17 cellular contexts compared by ENCODE assay signal in genomic region chr19:28794301-28794700, GRCh38.
DNase-seq lines count a peak whose midpoint lies in the region; ATAC-seq and TF ChIP-seq lines count a peak whose summit lies in the region.
"Had no signal": no experiment of that assay in that cellular context is flagged by ENCODE, and none has a peak within 500 bp of the region (broad histone marks: within the 10 kb centered on the region; RNA-seq: fewer than 3 reads in every experiment).

No MANE protein-coding gene starts in this region.

- H3K27me3 ChIP-seq in HUES6 (ENCODE audit: control insufficient read depth, insufficient read depth, low read length), result peaks cover 40% of the 10 kb centered on the region
- H3K27me3 ChIP-seq in heart left ventricle, result peaks cover 0 to 31% (median 6%) of the 10 kb centered on the region in 9 donors
- H3K27me3 ChIP-seq in parathyroid adenoma (ENCODE audit: control insufficient read depth, insufficient read depth, low read length), result no peaks in the 10 kb centered on the region
- H3K27me3 ChIP-seq in aorta (ENCODE audit: control insufficient read depth in 1 of 2, insufficient read depth in 2 of 2, low read length in 1 of 2), result no peaks in the 10 kb centered on the region
- H3K27me3 ChIP-seq in psoas muscle (ENCODE audit: insufficient read depth in 3 of 3, low read length in 2 of 3), result peaks cover 8 to 54% (median 11%) of the 10 kb centered on the region in 3 donors

- peak; percentile 52 for DNase-seq in NCI-H345 treated with DMSO at 0.1 percent for 48 hours (lab: John Stamatoyannopoulos, UW; ENCODE audit: unreplicated experiment)
- DNase-seq in heart left ventricle, result no peak
- DNase-seq in aorta, result no peak
- DNase-seq in psoas muscle, result no peak
- no peak for DNase-seq in dermis blood vessel endothelial cell
- DNase-seq: activated CD4-positive, CD25-positive, alpha-beta regulatory T cell treated with anti-CD3 and anti-CD28 coated beads, Interleukin-2, amount 50 U/mL, for 72 hours; activated naive CD8-positive, alpha-beta T cell treated with anti-CD3 and anti-CD28 coated beads, Interleukin-2, amount 50 U/mL, for 24 hours; C1 segment of cervical spinal cord; central memory CD4-positive, alpha-beta T cell; DMS153; foreskin keratinocyte; NCI-H1694; NCI-H748 treated with DMSO at 0.1 percent for 48 hours; stimulated activated CD4-positive, alpha-beta T cell treated with anti-CD3 and anti-CD28 coated beads, Interleukin-2, amount 100 ng/mL, for 48 hours had no signal

- H3K4me1 ChIP-seq in HUES6 (ENCODE audit: control insufficient read depth, insufficient read depth, low read length), result no peaks in the 10 kb centered on the region
- H3K4me1 ChIP-seq in heart left ventricle, result peaks cover 0 to 10% (median 0%) of the 10 kb centered on the region in 12 donors
- H3K4me1 ChIP-seq in parathyroid adenoma, result no peaks in the 10 kb centered on the region
- H3K4me1 ChIP-seq in aorta (ENCODE audit: control insufficient read depth in 1 of 2, insufficient read depth in 2 of 2, low read length in 2 of 2), result no peaks in the 10 kb centered on the region
- H3K4me1 ChIP-seq in psoas muscle, result no peaks in the 10 kb centered on the region
- H3K4me1 ChIP-seq: foreskin keratinocyte had no signal

- H2AFZ ChIP-seq in parathyroid adenoma, result no peak overlapping the region

- H3K36me3 ChIP-seq in HUES6 (ENCODE audit: control insufficient read depth, insufficient read depth, low read length) (no peaks in the 10 kb centered on the region), heart left ventricle (no peaks in the 10 kb centered on the region), parathyroid adenoma (ENCODE audit: control insufficient read depth, insufficient read depth, low read length) (no peaks in the 10 kb centered on the region), aorta (ENCODE audit: control insufficient read depth in 1 of 2, insufficient read depth in 2 of 2, low read length in 1 of 2) (no peaks in the 10 kb centered on the region), psoas muscle (ENCODE audit: insufficient read depth in 1 of 2, low read depth in 1 of 2) (no peaks in the 10 kb centered on the region)
- H3K36me3 ChIP-seq: thoracic aorta had no signal

- intact Hi-C loops in heart left ventricle (cut with DNase I), result loop anchor here in 1 of 10 donors (5.0 kb wide), 1 partner anchor 68 kb away; no protein-coding TSS in a partner anchor
- intact Hi-C loops in aorta (cut with DNase I), result no loop called here
- intact Hi-C loops in psoas muscle (cut with DNase I), result no loop called here

- no peak for TF ChIP-seq POLR2A in heart left ventricle (IDR thresholded peaks at IDR 0.05)

- 47 to 62% (median 58%) methylated on average over 3 of the region's 3 CpGs for whole genome bisulfite sequencing in heart left ventricle, 4 donors
- WGBS in aorta, 2 donors, result 68 to 73% methylated on average over 3 of the region's 3 CpGs
- 66 to 69% (median 69%) methylated on average over 3 of the region's 3 CpGs for WGBS in psoas muscle, 3 donors

- no peak for TF ChIP-seq CTCF in heart left ventricle (IDR thresholded peaks at IDR 0.05)
- no peak for TF ChIP-seq CTCF in parathyroid adenoma (IDR thresholded peaks at IDR 0.05)
- no peak for TF ChIP-seq CTCF in psoas muscle (IDR thresholded peaks at IDR 0.05)

- H3K79me2 ChIP-seq in parathyroid adenoma, result no peaks in the 10 kb centered on the region

- H3K4me2 ChIP-seq in parathyroid adenoma (ENCODE audit: low read length), result peak overlapping the region; percentile 77

- no peaks in the 10 kb centered on the region for H3K9me3 ChIP-seq in HUES6 (ENCODE audit: control insufficient read depth, insufficient read depth, low read depth, low read length)
- peaks cover 0 to 5% (median 0%) of the 10 kb centered on the region in 12 donors for H3K9me3 ChIP-seq in heart left ventricle
- H3K9me3 ChIP-seq in parathyroid adenoma (ENCODE audit: control insufficient read depth, low read length), result no peaks in the 10 kb centered on the region
- peaks cover 5% of the 10 kb centered on the region for H3K9me3 ChIP-seq in aorta (ENCODE audit: control insufficient read depth, low read length)
- H3K9me3 ChIP-seq in psoas muscle, result no peaks in the 10 kb centered on the region
- H3K9me3 ChIP-seq: thoracic aorta had no signal

- H3K27ac ChIP-seq in HUES6 (ENCODE audit: low read depth, low read length), result no peak overlapping the region
- peak overlapping the region in 3 of 12 donors; percentile 18 to 69 (median 53) for H3K27ac ChIP-seq in heart left ventricle
- H3K27ac ChIP-seq in parathyroid adenoma, result no peak overlapping the region
- H3K27ac ChIP-seq in aorta (ENCODE audit: low read depth in 1 of 2, low read length in 2 of 2), result no peak overlapping the region
- no peak overlapping the region for H3K27ac ChIP-seq in psoas muscle
- H3K27ac ChIP-seq: foreskin keratinocyte, thoracic aorta had no signal

- ATAC-seq in heart left ventricle (peak in 2 of 4 donors; percentile 32 to 50), aorta (ENCODE audit: low FRiP score) (no peak), psoas muscle (no peak)
- ATAC-seq: activated naive CD8-positive, alpha-beta T cell treated with anti-CD3 and anti-CD28 coated beads, Interleukin-2, amount 50 U/mL, for 24 hours had no signal

- H3K4me3 ChIP-seq in HUES6 (ENCODE audit: low read depth, low read length) (peak overlapping the region; percentile 80), heart left ventricle (peak overlapping the region in 11 of 12 donors; percentile 26 to 79 (median 54)), parathyroid adenoma (ENCODE audit: low read depth, low read length) (peak overlapping the region; percentile 47), aorta (ENCODE audit: low read length in 2 of 2) (no peak overlapping the region), psoas muscle (no peak overlapping the region)
- H3K4me3 ChIP-seq: thoracic aorta had no signal

- H3K9ac ChIP-seq in HUES6 (ENCODE audit: low read length), result no peak overlapping the region
- H3K9ac ChIP-seq in parathyroid adenoma, result no peak overlapping the region

Comparison
In these comparisons a context has a peak if more than half of its experiments do, and no peak if none do; other contexts are left out.
1. H3K4me3 ChIP-seq: peak in HUES6 (single experiment), heart left ventricle (11 of 12) and parathyroid adenoma (single experiment); none in aorta (0 of 2) and psoas muscle (single experiment).